Comparison of ENCODE assay signal across 8 cellular contexts in the genomic region with DNA sequence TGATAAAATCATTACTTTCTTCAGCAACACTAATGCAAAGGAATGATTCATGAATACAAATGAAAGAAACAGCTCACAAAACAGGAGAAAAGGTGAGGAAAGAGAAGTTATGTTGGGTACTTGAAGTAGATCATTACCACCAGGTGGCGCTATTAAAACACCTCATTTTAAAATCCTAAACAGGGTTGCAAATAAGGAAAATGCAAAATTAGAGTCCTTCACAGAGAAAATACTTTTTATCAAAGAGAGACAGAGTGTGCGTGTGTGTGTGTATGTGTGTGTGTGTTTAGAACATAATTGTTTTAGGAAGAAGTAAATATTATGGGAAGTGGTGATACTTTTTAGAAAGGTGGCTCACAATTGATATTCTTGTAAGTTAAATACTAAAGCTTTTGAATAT. TPM values are rescaled to one million over a fixed set of nuclear protein-coding genes. Genes with fewer than 3 reads are reported as not detected.
DNase-seq lines count a peak whose midpoint lies in the region; ATAC-seq and TF ChIP-seq lines count a peak whose summit lies in the region.

No MANE protein-coding gene starts in this region.

- no peak overlapping the region for H3K4me3 ChIP-seq in GM12875 (ENCODE audit: low read depth, low read length)

- peak; percentile 30 for ATAC-seq in activated CD8-positive, alpha-beta T cell treated with anti-CD3 and anti-CD28 coated beads for 36 hours
- ATAC-seq in HG03097 (IDR thresholded peaks at IDR 0.05; ENCODE audit: low FRiP score, unreplicated experiment) = no peak

- H3K27ac Mint-ChIP-seq in activated CD8-positive, alpha-beta T cell treated with anti-CD3 and anti-CD28 coated beads for 36 hours = no peak overlapping the region
- H3K27ac Mint-ChIP-seq in progenitor cell of endocrine pancreas = no peak overlapping the region

- no peak overlapping the region for H3K4me3 Mint-ChIP-seq in activated CD8-positive, alpha-beta T cell treated with anti-CD3 and anti-CD28 coated beads for 36 hours
- no peak overlapping the region for H3K4me3 Mint-ChIP-seq in progenitor cell of endocrine pancreas (ENCODE audit: low read depth)

- no peaks in the 10 kb centered on the region for H3K36me3 Mint-ChIP-seq in activated CD8-positive, alpha-beta T cell treated with anti-CD3 and anti-CD28 coated beads for 36 hours (ENCODE audit: low read depth)
- no peaks in the 10 kb centered on the region for H3K36me3 Mint-ChIP-seq in progenitor cell of endocrine pancreas (ENCODE audit: insufficient read depth)

- TF ChIP-seq CTCF in GM12875 (IDR thresholded peaks at IDR 0.05; ENCODE audit: borderline replicate concordance, insufficient read depth, low read depth, low read length) (peak; percentile 37; the same call in 1 of the 2 replicates), progenitor cell of endocrine pancreas (IDR thresholded peaks at IDR 0.05; ENCODE audit: unreplicated experiment) (peak; percentile 85)
- TF ChIP-seq CTCF in activated CD8-positive, alpha-beta T cell treated with anti-CD3 and anti-CD28 coated beads for 36 hours (IDR thresholded peaks at IDR 0.05) = peak; percentile 85

- POLR2A ChIA-PET in activated CD8-positive, alpha-beta T cell treated with anti-CD3 and anti-CD28 coated beads for 36 hours (lab: Charles Lee) = no interaction called here

- no peaks in the 10 kb centered on the region for H3K9me3 Mint-ChIP-seq in activated CD8-positive, alpha-beta T cell treated with anti-CD3 and anti-CD28 coated beads for 36 hours
- no peaks in the 10 kb centered on the region for H3K9me3 Mint-ChIP-seq in progenitor cell of endocrine pancreas (ENCODE audit: low read depth)

- DNase-seq in ACHN = peak; percentile 47
- peak; percentile 13 for DNase-seq in NCI-H2107 (lab: John Stamatoyannopoulos, UW)
- DNase-seq in activated CD8-positive, alpha-beta T cell treated with anti-CD3 and anti-CD28 coated beads for 36 hours = peak; percentile 13
- peak; percentile 68 for DNase-seq in glomerular visceral epithelial cell (ENCODE audit: extremely low spot score)
- no peak for DNase-seq in progenitor cell of endocrine pancreas (ENCODE audit: low spot score, unreplicated experiment)
- DNase-seq in islet precursor cell = no peak

- CTCF ChIA-PET in activated CD8-positive, alpha-beta T cell treated with anti-CD3 and anti-CD28 coated beads for 36 hours (lab: Charles Lee) = interaction anchor here (0.6 to 2.5 kb wide), 49 partner anchors 9 to 1762 kb away, joined by 3 to 33 read pairs (median 4); partner anchors contain the start of gene CD180

- no peaks in the 10 kb centered on the region for H3K27me3 Mint-ChIP-seq in activated CD8-positive, alpha-beta T cell treated with anti-CD3 and anti-CD28 coated beads for 36 hours
- H3K27me3 Mint-ChIP-seq in progenitor cell of endocrine pancreas = no peaks in the 10 kb centered on the region

- peaks cover 11% of the 10 kb centered on the region for H3K4me1 Mint-ChIP-seq in activated CD8-positive, alpha-beta T cell treated with anti-CD3 and anti-CD28 coated beads for 36 hours (ENCODE audit: low read depth)
- H3K4me1 Mint-ChIP-seq in progenitor cell of endocrine pancreas (ENCODE audit: low read depth) = peaks cover 11% of the 10 kb centered on the region

- in situ Hi-C loops in ACHN (cut with HindIII; ENCODE audit: low pct_ligation_motif_present, low pct_unique_long_range_greater_than_20kb, low sequenced_read_pairs) = no loop called here

- intact Hi-C loops in activated CD8-positive, alpha-beta T cell treated with anti-CD3 and anti-CD28 coated beads for 36 hours (cut with micrococcal nuclease) = loop anchor here (10.0 kb wide), 1 partner anchor 1009 kb away; no protein-coding TSS in a partner anchor

RNA-seq across cellular contexts. Expression of gene CD180, which starts 49.5 kb away (rescaled TPM):
- total RNA-seq in activated CD8-positive, alpha-beta T cell treated with anti-CD3 and anti-CD28 coated beads for 36 hours = not detected
- total RNA-seq in progenitor cell of endocrine pancreas = not detected in 2 replicates

Comparison
In these comparisons a context has a peak if more than half of its experiments do, and no peak if none do; other contexts are left out.
1. DNase-seq: peak in ACHN (single experiment), NCI-H2107 (single experiment), activated CD8-positive, alpha-beta T cell treated with anti-CD3 and anti-CD28 coated beads for 36 hours (single experiment) and glomerular visceral epithelial cell (single experiment); none in progenitor cell of endocrine pancreas (single experiment) and islet precursor cell (single experiment).
2. Peak in every context shown above with its lines, with median percentiles within 50 percentile points of each other: CTCF ChIP-seq.